In the genomic region with DNA sequence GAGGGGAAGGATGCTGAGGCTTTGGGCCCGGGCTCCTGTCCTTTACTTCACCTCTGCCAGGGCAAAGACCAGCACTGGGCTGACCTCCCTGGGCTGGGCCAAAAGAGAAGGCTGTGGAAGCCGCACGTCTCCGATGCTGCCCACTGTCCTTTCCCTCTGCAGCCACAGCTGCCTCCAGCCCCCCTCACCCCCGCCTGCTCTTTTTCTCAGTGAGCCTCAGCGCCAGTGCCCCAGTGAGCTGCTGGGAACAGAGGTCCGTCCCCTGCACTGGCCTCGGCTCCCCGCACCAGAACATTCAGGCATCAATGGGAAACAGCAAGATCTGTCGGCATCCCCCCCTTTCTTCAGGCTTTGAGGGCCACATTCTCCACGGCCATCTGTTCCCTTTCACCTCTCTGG, we compare ENCODE assay signal across 15 cellular contexts.
DNase-seq lines count a peak whose midpoint lies in the region; ATAC-seq and TF ChIP-seq lines count a peak whose summit lies in the region.
"Had no signal": no experiment of that assay in that cellular context is flagged by ENCODE, and none has a peak within 500 bp of the region (broad histone marks: within the 10 kb centered on the region; RNA-seq: fewer than 3 reads in every experiment).

No MANE protein-coding gene starts in this region.

- peaks cover 27% of the 10 kb centered on the region for H3K4me1 Mint-ChIP-seq in Caco-2 (ENCODE audit: low read depth, unreplicated experiment)
- H3K4me1 Mint-ChIP-seq: activated CD4-positive, alpha-beta T cell treated with anti-CD3 and anti-CD28 coated beads for 36 hours had no signal

- peaks cover 9% of the 10 kb centered on the region for H3K9me3 Mint-ChIP-seq in Caco-2 (ENCODE audit: unreplicated experiment)

- intact Hi-C loops in Caco-2 (cut with micrococcal nuclease; ENCODE audit: unreplicated experiment) (no loop called here), lower lobe of right lung (cut with DNase I) (no loop called here)

- peak overlapping the region; percentile 69 for H3K27ac ChIP-seq in cingulate gyrus (ENCODE audit: low read depth, low read length)
- peak overlapping the region; percentile 69 for H3K27ac ChIP-seq in lower lobe of right lung
- peak overlapping the region in 16 of 21 experiments; percentile 13 to 81 (median 66) for H3K27ac ChIP-seq in skin epidermis

- H3K27me3 ChIP-seq in Caco-2 (replicated peaks; ENCODE audit: control insufficient read depth, insufficient read depth, low read length) (no peaks in the 10 kb centered on the region), lower lobe of right lung (ENCODE audit: low read depth) (no peaks in the 10 kb centered on the region)

- ATAC-seq in lower lobe of right lung = no peak
- no peak for ATAC-seq in HG03571 (IDR thresholded peaks at IDR 0.05; ENCODE audit: unreplicated experiment)
- ATAC-seq: activated CD4-positive, alpha-beta T cell treated with anti-CD3 and anti-CD28 coated beads for 36 hours had no signal

- TF ChIP-seq CTCF in Caco-2 (IDR thresholded peaks at IDR 0.05; ENCODE audit: insufficient read depth in 1 of 2, low read depth in 1 of 2, low read length in 1 of 2, severe bottlenecking in 1 of 2, unreplicated experiment in 1 of 2) (no peak), lower lobe of right lung (IDR thresholded peaks at IDR 0.05) (no peak)

- POLR2A ChIA-PET in Caco-2 (lab: Charles Lee) = no interaction called here

- CTCF ChIA-PET in Caco-2 (lab: Charles Lee) = no interaction called here

- no TSS peak for BruUV-seq in Caco-2 (replicated peaks; lab: Mats Ljungman, UMichigan)

- H3K27ac Mint-ChIP-seq in Caco-2 (ENCODE audit: unreplicated experiment) = peak overlapping the region; percentile 45
- H3K27ac Mint-ChIP-seq: activated CD4-positive, alpha-beta T cell treated with anti-CD3 and anti-CD28 coated beads for 36 hours had no signal

- no peaks in the 10 kb centered on the region; the same call in 1 of the 2 replicates for H3K36me3 ChIP-seq in Caco-2 (ENCODE audit: control insufficient read depth, insufficient read depth, low read length)
- H3K36me3 ChIP-seq in lower lobe of right lung = no peaks in the 10 kb centered on the region

- H3K4me1 ChIP-seq in Caco-2 (peaks cover 16% of the 10 kb centered on the region), lower lobe of right lung (peaks cover 67% of the 10 kb centered on the region)

- H3K4me3 ChIP-seq in Caco-2 (ENCODE audit: low read depth, low read length) = no peak overlapping the region
- no peak overlapping the region for H3K4me3 ChIP-seq in lower lobe of right lung
- H3K4me3 ChIP-seq in skin epidermis = no peak overlapping the region

- no peak overlapping the region for H3K4me3 Mint-ChIP-seq in Caco-2 (ENCODE audit: unreplicated experiment)
- H3K4me3 Mint-ChIP-seq: activated CD4-positive, alpha-beta T cell treated with anti-CD3 and anti-CD28 coated beads for 36 hours had no signal

- no peaks in the 10 kb centered on the region for H3K27me3 Mint-ChIP-seq in Caco-2 (ENCODE audit: insufficient read depth, unreplicated experiment)
- H3K27me3 Mint-ChIP-seq: activated CD4-positive, alpha-beta T cell treated with anti-CD3 and anti-CD28 coated beads for 36 hours had no signal

- no peaks in the 10 kb centered on the region for H3K9me3 ChIP-seq in Caco-2
- H3K9me3 ChIP-seq in lower lobe of right lung = no peaks in the 10 kb centered on the region
- H3K9me3 ChIP-seq: SK-N-SH had no signal

- no peak for DNase-seq in Caco-2
- DNase-seq in lower lobe of right lung = no peak
- DNase-seq in NCI-H345 treated with DMSO at 0.1 percent for 48 hours (lab: John Stamatoyannopoulos, UW; ENCODE audit: unreplicated experiment) = no peak
- no peak for DNase-seq in GM03348 (ENCODE audit: low spot score)
- DNase-seq in NCI-H2029 (lab: John Stamatoyannopoulos, UW) = no peak
- DNase-seq: activated CD4-positive, alpha-beta T cell treated with anti-CD3 and anti-CD28 coated beads for 36 hours; activated gamma-delta T cell; hippocampal formation; NCI-H1105 treated with DMSO at 0.1 percent for 48 hours; NCI-H69; SK-N-SH; stimulated activated CD4-positive, alpha-beta T cell treated with anti-CD3 and anti-CD28 coated beads, Interleukin-2, amount 100 ng/mL, for 24 hours had no signal

- H3K36me3 Mint-ChIP-seq in Caco-2 (ENCODE audit: insufficient read depth, unreplicated experiment) = no peaks in the 10 kb centered on the region
